Comparison of ENCODE assay signal across 9 cellular contexts in genomic region chr7:155660758-155661093, GRCh38. TPM values are rescaled to one million over a fixed set of nuclear protein-coding genes. Genes with fewer than 3 reads are reported as not detected.
A peak's percentile ranks its signal among the peaks of the same experiment; 100 is the strongest.
DNase-seq lines count a peak whose midpoint lies in the region; ATAC-seq, FAIRE-seq and TF ChIP-seq lines count a peak whose summit lies in the region.
"Had no signal": no experiment of that assay in that cellular context is flagged by ENCODE, and none has a peak within 500 bp of the region (broad histone marks: within the 10 kb centered on the region; RNA-seq: fewer than 3 reads in every experiment).

No MANE protein-coding gene starts in this region.

- TF ChIP-seq POLR2A in erythroblast (IDR thresholded peaks at IDR 0.05; ENCODE audit: low read length): no peak

- peak; percentile 56 for ATAC-seq in GM18909 (IDR thresholded peaks at IDR 0.05; ENCODE audit: poor library complexity, unreplicated experiment)
- ATAC-seq in HG02623 (IDR thresholded peaks at IDR 0.05; ENCODE audit: unreplicated experiment): peak; percentile 69
- ATAC-seq in HG03469 (IDR thresholded peaks at IDR 0.05; ENCODE audit: unreplicated experiment): peak; percentile 28

- H3K4me3 ChIP-seq in kidney (ENCODE audit: low read length in 2 of 2): no peak overlapping the region

- no peak overlapping the region for H3K27ac ChIP-seq in kidney (ENCODE audit: low read depth in 2 of 2, low read length in 2 of 2)
- H3K27ac ChIP-seq: brain microvascular endothelial cell had no signal

- TF ChIP-seq CTCF in GM10248 (IDR thresholded peaks at IDR 0.05; ENCODE audit: control extremely low read depth, extremely low read depth, low read depth, missing control alignments): no peak
- TF ChIP-seq CTCF in kidney (IDR thresholded peaks at IDR 0.05; ENCODE audit: borderline replicate concordance, extremely low read depth, insufficient read depth): no peak

- CTCF ChIA-PET in GM10248 (lab: Yijun Ruan, JAX): interaction anchor here (1.7 kb wide), 1 partner anchor 62 kb away, joined by 4 read pairs; no protein-coding TSS in a partner anchor

- POLR2A ChIA-PET in GM10248 (lab: Yijun Ruan, JAX): no interaction called here

- H3K4me1 ChIP-seq in kidney (ENCODE audit: control insufficient read depth in 1 of 2, insufficient read depth in 1 of 2, low read depth in 1 of 2, low read length in 2 of 2): peaks cover 6 to 14% of the 10 kb centered on the region in 2 donors

- no peak for FAIRE-seq in kidney (lab: Jason Lieb, UNC)

- peak; percentile 55 for DNase-seq in GM10248 (ENCODE audit: extremely low spot score)
- no peak for DNase-seq in kidney
- no peak for DNase-seq in MV-4-11 (lab: John Stamatoyannopoulos, UW)
- no peak for DNase-seq in erythroblast (lab: John Stamatoyannopoulos, UW)
- no peak for DNase-seq in NCI-H774 (lab: John Stamatoyannopoulos, UW)
- DNase-seq: brain microvascular endothelial cell had no signal

- intact Hi-C loops in kidney (cut with DNase I): no loop called here

- no peaks in the 10 kb centered on the region for H3K9me3 ChIP-seq in kidney (ENCODE audit: control insufficient read depth in 1 of 2, low read length in 2 of 2)

- H3K36me3 ChIP-seq in kidney (ENCODE audit: control insufficient read depth in 1 of 2, insufficient read depth in 2 of 2, low read length in 2 of 2): peaks cover 0 to 3% of the 10 kb centered on the region in 2 donors
- H3K36me3 ChIP-seq: brain microvascular endothelial cell had no signal

- no peak overlapping the region for H3K9ac ChIP-seq in kidney (ENCODE audit: low read length in 2 of 2)

RNA-seq across cellular contexts. Expression of gene RBM33, which starts 16.3 kb away (rescaled TPM):
- 78.7 TPM for total RNA-seq in kidney
- 9.8 TPM for polyA plus RNA-seq in kidney (ENCODE audit: insufficient read depth, low read depth, low replicate concordance)
